Comparison of ENCODE assay signal across 16 cellular contexts in genomic region chr2:75788925-75789324, GRCh38.
DNase-seq lines count a peak whose midpoint lies in the region; ATAC-seq and TF ChIP-seq lines count a peak whose summit lies in the region.
"Had no signal": no experiment of that assay in that cellular context is flagged by ENCODE, and none has a peak within 500 bp of the region (broad histone marks: within the 10 kb centered on the region; RNA-seq: fewer than 3 reads in every experiment).

No MANE protein-coding gene starts in this region.

- H3K36me3 ChIP-seq in mesenchymal stem cell (ENCODE audit: control insufficient read depth in 1 of 2, insufficient read depth in 2 of 2, low read depth in 1 of 2, low read length in 2 of 2): no peaks in the 10 kb centered on the region
- H3K36me3 ChIP-seq: BE2C, HAP-1 had no signal

- no peak overlapping the region for H4K8ac ChIP-seq in mesenchymal stem cell (ENCODE audit: low read length)

- no peak overlapping the region for H3K23ac ChIP-seq in mesenchymal stem cell (ENCODE audit: low read length in 2 of 2)

- no peak overlapping the region for H3K4me3 ChIP-seq in mesenchymal stem cell (ENCODE audit: insufficient read depth in 1 of 2, low read depth in 1 of 2, low read length in 2 of 2)
- H3K4me3 ChIP-seq: HAP-1 had no signal

- no peak overlapping the region for H3K18ac ChIP-seq in mesenchymal stem cell (ENCODE audit: low read depth in 1 of 2, low read length in 2 of 2)

- no peak overlapping the region for H2BK15ac ChIP-seq in mesenchymal stem cell (ENCODE audit: low read depth, poor library complexity, severe bottlenecking)

- H3K4me1 Mint-ChIP-seq in activated naive CD8-positive, alpha-beta T cell treated with anti-CD3 and anti-CD28 coated beads, Interleukin-2, amount 50 U/mL, for 24 hours: no peaks in the 10 kb centered on the region

- no peak overlapping the region for H4K91ac ChIP-seq in mesenchymal stem cell (ENCODE audit: low read length)

- H3K4me2 ChIP-seq in mesenchymal stem cell (ENCODE audit: low read length, poor library complexity, severe bottlenecking): no peak overlapping the region

- H3K14ac ChIP-seq in mesenchymal stem cell (ENCODE audit: low read length in 2 of 2): no peak overlapping the region

- no peak overlapping the region for H2AFZ ChIP-seq in mesenchymal stem cell (ENCODE audit: low read depth, low read length)

- H3K27ac ChIP-seq in 22Rv1 (0 out of 2 replicates have a peak overlapping the region, but pooled peaks have one; percentile 3), mesenchymal stem cell (ENCODE audit: low read length, poor library complexity, severe bottlenecking) (no peak overlapping the region)

- DNase-seq in H4 (ENCODE audit: low spot score): peak; percentile 13
- peak; percentile 40 for DNase-seq in astrocyte of the hippocampus (ENCODE audit: low read depth, low spot score)
- peak; percentile 2 for DNase-seq in mesenchymal stem cell
- DNase-seq in activated naive CD8-positive, alpha-beta T cell treated with anti-CD3 and anti-CD28 coated beads, Interleukin-2, amount 50 U/mL, for 24 hours: no peak
- DNase-seq in GM10266 (ENCODE audit: extremely low spot score): no peak
- DNase-seq: BE2C; CD4-positive, alpha-beta memory T cell; MV-4-11; NCI-H1436; NCI-H2081 treated with DMSO at 0.1 percent for 48 hours; NCI-H526 treated with DMSO at 0.1 percent for 48 hours; OCI-M1 had no signal

- no peak overlapping the region for H3K27ac Mint-ChIP-seq in activated naive CD8-positive, alpha-beta T cell treated with anti-CD3 and anti-CD28 coated beads, Interleukin-2, amount 50 U/mL, for 24 hours
- H3K27ac Mint-ChIP-seq: CD4-positive, alpha-beta memory T cell; IgD-negative memory B cell had no signal

- no peak overlapping the region for H2BK120ac ChIP-seq in mesenchymal stem cell (ENCODE audit: low read depth, low read length)

- no peaks in the 10 kb centered on the region for H3K9me3 ChIP-seq in mesenchymal stem cell (ENCODE audit: control insufficient read depth, low read length)
- H3K9me3 ChIP-seq: BE2C, HAP-1 had no signal

- 100% methylated on average over 1 of the region's 1 CpG for WGBS in mesenchymal stem cell

- H3K9me3 Mint-ChIP-seq in activated naive CD8-positive, alpha-beta T cell treated with anti-CD3 and anti-CD28 coated beads, Interleukin-2, amount 50 U/mL, for 24 hours: no peaks in the 10 kb centered on the region
- H3K9me3 Mint-ChIP-seq: CD4-positive, alpha-beta memory T cell; IgD-negative memory B cell had no signal

- no peaks in the 10 kb centered on the region for H3K4me1 ChIP-seq in mesenchymal stem cell (ENCODE audit: control insufficient read depth, insufficient read depth, low read depth, low read length)
- H3K4me1 ChIP-seq: BE2C, HAP-1 had no signal

- H3K9ac ChIP-seq in mesenchymal stem cell (ENCODE audit: low read length): no peak overlapping the region

- ATAC-seq in activated naive CD8-positive, alpha-beta T cell treated with anti-CD3 and anti-CD28 coated beads, Interleukin-2, amount 50 U/mL, for 24 hours: no peak
- no peak for ATAC-seq in GM21737 (IDR thresholded peaks at IDR 0.05; ENCODE audit: unreplicated experiment)

- H3K27me3 ChIP-seq in mesenchymal stem cell (ENCODE audit: control insufficient read depth in 1 of 2, insufficient read depth in 1 of 2, low read length in 2 of 2): peaks cover 3 to 8% of the 10 kb centered on the region in 2 experiments
- H3K27me3 ChIP-seq: BE2C had no signal

- H3K4ac ChIP-seq in mesenchymal stem cell (ENCODE audit: low read depth in 1 of 2, low read length in 2 of 2): no peak overlapping the region

- H3K4me3 Mint-ChIP-seq in activated naive CD8-positive, alpha-beta T cell treated with anti-CD3 and anti-CD28 coated beads, Interleukin-2, amount 50 U/mL, for 24 hours: no peak overlapping the region
- H3K4me3 Mint-ChIP-seq: CD4-positive, alpha-beta memory T cell; IgD-negative memory B cell had no signal

- peaks cover 4% of the 10 kb centered on the region for H3K27me3 Mint-ChIP-seq in activated naive CD8-positive, alpha-beta T cell treated with anti-CD3 and anti-CD28 coated beads, Interleukin-2, amount 50 U/mL, for 24 hours

- no peaks in the 10 kb centered on the region for H3K36me3 Mint-ChIP-seq in activated naive CD8-positive, alpha-beta T cell treated with anti-CD3 and anti-CD28 coated beads, Interleukin-2, amount 50 U/mL, for 24 hours (ENCODE audit: low read depth)
- H3K36me3 Mint-ChIP-seq: CD4-positive, alpha-beta memory T cell; IgD-negative memory B cell had no signal

- no peak overlapping the region for H2BK12ac ChIP-seq in mesenchymal stem cell (ENCODE audit: low read length in 2 of 2)

- TF ChIP-seq CTCF in 22Rv1 (IDR thresholded peaks at IDR 0.05): no peak
- TF ChIP-seq CTCF in GM10266 (IDR thresholded peaks at IDR 0.05; ENCODE audit: control insufficient read depth, insufficient read depth, low read depth, missing control alignments): no peak

- H2AK5ac ChIP-seq in mesenchymal stem cell (ENCODE audit: low read length, severe bottlenecking): no peak overlapping the region

- no peak overlapping the region for H2BK5ac ChIP-seq in mesenchymal stem cell (ENCODE audit: low read depth, low read length, poor library complexity, severe bottlenecking)

- H3K79me1 ChIP-seq in mesenchymal stem cell (replicated peaks; ENCODE audit: low read length, poor library complexity, severe bottlenecking): no peaks in the 10 kb centered on the region

Comparison
In these comparisons a context has a peak if more than half of its experiments do, and no peak if none do; other contexts are left out.
1. DNase-seq: peak in H4 (single experiment), astrocyte of the hippocampus (single experiment) and mesenchymal stem cell (single experiment); none in activated naive CD8-positive, alpha-beta T cell treated with anti-CD3 and anti-CD28 coated beads, Interleukin-2, amount 50 U/mL, for 24 hours (single experiment) and GM10266 (single experiment).